ENCODE assay signal across 13 cellular contexts in genomic region chr13:28204690-28205443, GRCh38.
DNase-seq lines count a peak whose midpoint lies in the region; ATAC-seq and FAIRE-seq lines count a peak whose summit lies in the region.
"Had no signal": no experiment of that assay in that cellular context is flagged by ENCODE, and none has a peak within 500 bp of the region (broad histone marks: within the 10 kb centered on the region; RNA-seq: fewer than 3 reads in every experiment).

No MANE protein-coding gene starts in this region.

- CTCF ChIA-PET in activated CD4-positive, alpha-beta T cell treated with anti-CD3 and anti-CD28 coated beads, Interleukin-2, amount 10 ng/mL, durations not matched to agents 7 days and 5 days (lab: Charles Lee), result no interaction called here

- H3K4me3 Mint-ChIP-seq in activated CD4-positive, alpha-beta T cell treated with anti-CD3 and anti-CD28 coated beads, Interleukin-2, amount 10 ng/mL, durations not matched to agents 7 days and 5 days, result no peak overlapping the region

- H3K27me3 Mint-ChIP-seq in activated CD4-positive, alpha-beta T cell treated with anti-CD3 and anti-CD28 coated beads, Interleukin-2, amount 10 ng/mL, durations not matched to agents 7 days and 5 days, result no peaks in the 10 kb centered on the region

- H3K4me1 Mint-ChIP-seq in activated CD4-positive, alpha-beta T cell treated with anti-CD3 and anti-CD28 coated beads, Interleukin-2, amount 10 ng/mL, durations not matched to agents 7 days and 5 days, result peaks cover 15% of the 10 kb centered on the region

- no peak for FAIRE-seq in urothelium cell line (lab: Jason Lieb, UNC)

- peaks cover 42% of the 10 kb centered on the region for H3K36me3 Mint-ChIP-seq in activated CD4-positive, alpha-beta T cell treated with anti-CD3 and anti-CD28 coated beads, Interleukin-2, amount 10 ng/mL, durations not matched to agents 7 days and 5 days (ENCODE audit: low read depth)

- DNase-seq in activated CD4-positive, alpha-beta T cell treated with anti-CD3 and anti-CD28 coated beads, Interleukin-2, amount 50 U/mL, for 48 hours, result peak; percentile 63 to 72
- no peak for DNase-seq in activated CD4-positive, alpha-beta T cell treated with anti-CD3 and anti-CD28 coated beads, Interleukin-2, amount 10 ng/mL, durations not matched to agents 7 days and 5 days
- DNase-seq in activated naive CD4-positive, alpha-beta T cell treated with anti-CD3 and anti-CD28 coated beads, Interleukin-2, amount 50 U/mL, for 16 hours, result peak; percentile 37
- peak; percentile 11 for DNase-seq in stimulated activated CD8-positive, alpha-beta memory T cell treated with anti-CD3 and anti-CD28 coated beads, Interleukin-4, amount 100 ng/mL, for 24 hours (ENCODE audit: low read depth)
- no peak for DNase-seq in NCI-H345 treated with DMSO at 0.1 percent for 48 hours (lab: John Stamatoyannopoulos, UW; ENCODE audit: unreplicated experiment)
- no peak for DNase-seq in urothelium cell line (ENCODE audit: low spot score)
- DNase-seq: activated CD8-positive, alpha-beta memory T cell treated with anti-CD3 and anti-CD28 coated beads for 24 hours; DMS 273 treated with DMSO at 0.1 percent for 48 hours; lower lobe of right lung; NCI-H1436 treated with DMSO at 0.1 percent for 48 hours; nucleus accumbens had no signal

- ATAC-seq in HG02588 (IDR thresholded peaks at IDR 0.05; ENCODE audit: unreplicated experiment) (peak; percentile 57), HG03280 (IDR thresholded peaks at IDR 0.05; ENCODE audit: unreplicated experiment) (no peak)
- ATAC-seq: lower lobe of right lung had no signal

- no peaks in the 10 kb centered on the region for H3K9me3 Mint-ChIP-seq in activated CD4-positive, alpha-beta T cell treated with anti-CD3 and anti-CD28 coated beads, Interleukin-2, amount 10 ng/mL, durations not matched to agents 7 days and 5 days

- H3K27ac Mint-ChIP-seq in activated CD4-positive, alpha-beta T cell treated with anti-CD3 and anti-CD28 coated beads, Interleukin-2, amount 10 ng/mL, durations not matched to agents 7 days and 5 days, result no peak overlapping the region

- POLR2A ChIA-PET in activated CD4-positive, alpha-beta T cell treated with anti-CD3 and anti-CD28 coated beads, Interleukin-2, amount 10 ng/mL, durations not matched to agents 7 days and 5 days (lab: Charles Lee), result no interaction called here

Comparison
In these comparisons a context has a peak if more than half of its experiments do, and no peak if none do; other contexts are left out.
1. DNase-seq: peak in activated CD4-positive, alpha-beta T cell treated with anti-CD3 and anti-CD28 coated beads, Interleukin-2, amount 50 U/mL, for 48 hours (2 of 2), activated naive CD4-positive, alpha-beta T cell treated with anti-CD3 and anti-CD28 coated beads, Interleukin-2, amount 50 U/mL, for 16 hours (single experiment) and stimulated activated CD8-positive, alpha-beta memory T cell treated with anti-CD3 and anti-CD28 coated beads, Interleukin-4, amount 100 ng/mL, for 24 hours (single experiment); none in activated CD4-positive, alpha-beta T cell treated with anti-CD3 and anti-CD28 coated beads, Interleukin-2, amount 10 ng/mL, durations not matched to agents 7 days and 5 days (single experiment), NCI-H345 treated with DMSO at 0.1 percent for 48 hours (single experiment) and urothelium cell line (single experiment).